In genomic region chr19:12790628-12791344, GRCh38 we compare ENCODE assay signal across 1 cellular context.
TF ChIP-seq lines count a peak whose summit lies in the region.

No MANE protein-coding gene starts in this region.

TF ChIP-seq in HepG2, 621 proteins besides CTCF, POLR2A, EP300 and RAD21 (continued from another document and continues in another):
- TF ChIP-seq MLXIP (CRISPR knock-in tag; IDR thresholded peaks at IDR 0.05; ENCODE audit: borderline replicate concordance) (no peak), ZNF101 (CRISPR knock-in tag; IDR thresholded peaks at IDR 0.05; ENCODE audit: borderline replicate concordance, low read depth) (no peak), ZNF879 (CRISPR knock-in tag; IDR thresholded peaks at IDR 0.05) (no peak), SNAI1 (CRISPR knock-in tag; IDR thresholded peaks at IDR 0.05; ENCODE audit: borderline replicate concordance) (no peak), RBFOX2 (IDR thresholded peaks at IDR 0.05; ENCODE audit: low read depth, low read length) (no peak), U2AF1 (optimal IDR thresholded peaks at IDR 0.05; ENCODE audit: low read depth, low read length) (no peak), ZBTB10 (CRISPR knock-in tag; IDR thresholded peaks at IDR 0.05; ENCODE audit: borderline replicate concordance) (peak; percentile 79; the same call in 1 of the 2 replicates), SYNCRIP (IDR thresholded peaks at IDR 0.05; ENCODE audit: insufficient read depth, low read depth, low read length) (no peak), ZNF547 (CRISPR knock-in tag; IDR thresholded peaks at IDR 0.05) (no peak), ZNF720 (CRISPR knock-in tag; IDR thresholded peaks at IDR 0.05) (no peak), TFDP1 (CRISPR knock-in tag; IDR thresholded peaks at IDR 0.05; ENCODE audit: borderline replicate concordance) (no peak), ZNF281 (CRISPR knock-in tag; IDR thresholded peaks at IDR 0.05; ENCODE audit: borderline replicate concordance) (no peak; the same call in 1 of the 2 replicates), NR0B2 (CRISPR knock-in tag; IDR thresholded peaks at IDR 0.05) (no peak), SNAPC4 (CRISPR knock-in tag; IDR thresholded peaks at IDR 0.05) (0 out of 2 replicates have a peak, but pooled peaks have one; percentile 8), ZBTB38 (CRISPR knock-in tag; IDR thresholded peaks at IDR 0.05) (no peak), ZNF280B (CRISPR knock-in tag; IDR thresholded peaks at IDR 0.05; ENCODE audit: borderline replicate concordance) (no peak), ZNF737 (CRISPR knock-in tag; IDR thresholded peaks at IDR 0.05; ENCODE audit: borderline replicate concordance) (no peak), ARID5B (CRISPR knock-in tag; IDR thresholded peaks at IDR 0.05) (no peak), ZNF343 (CRISPR knock-in tag; IDR thresholded peaks at IDR 0.05) (no peak), IKZF5 (CRISPR knock-in tag; IDR thresholded peaks at IDR 0.05) (no peak), SRSF9 (IDR thresholded peaks at IDR 0.05; ENCODE audit: borderline replicate concordance, insufficient read depth, low read depth, low read length, poor library complexity, severe bottlenecking) (no peak), CREBL2 (CRISPR knock-in tag; IDR thresholded peaks at IDR 0.05; ENCODE audit: borderline replicate concordance) (no peak), NFE2L1 (CRISPR knock-in tag; IDR thresholded peaks at IDR 0.05; ENCODE audit: borderline replicate concordance) (no peak), ZNF674 (CRISPR knock-in tag; IDR thresholded peaks at IDR 0.05; ENCODE audit: low read depth) (no peak), ZNF572 (CRISPR knock-in tag; IDR thresholded peaks at IDR 0.05) (no peak), BORCS8-MEF2B (CRISPR knock-in tag; IDR thresholded peaks at IDR 0.05) (no peak), SMAD3 (CRISPR knock-in tag; IDR thresholded peaks at IDR 0.05) (no peak), HNRNPLL (IDR thresholded peaks at IDR 0.05; ENCODE audit: low read depth, low read length, poor library complexity, severe bottlenecking) (no peak), RARG (CRISPR knock-in tag; IDR thresholded peaks at IDR 0.05; ENCODE audit: low read depth) (no peak)
